In the genomic region with DNA sequence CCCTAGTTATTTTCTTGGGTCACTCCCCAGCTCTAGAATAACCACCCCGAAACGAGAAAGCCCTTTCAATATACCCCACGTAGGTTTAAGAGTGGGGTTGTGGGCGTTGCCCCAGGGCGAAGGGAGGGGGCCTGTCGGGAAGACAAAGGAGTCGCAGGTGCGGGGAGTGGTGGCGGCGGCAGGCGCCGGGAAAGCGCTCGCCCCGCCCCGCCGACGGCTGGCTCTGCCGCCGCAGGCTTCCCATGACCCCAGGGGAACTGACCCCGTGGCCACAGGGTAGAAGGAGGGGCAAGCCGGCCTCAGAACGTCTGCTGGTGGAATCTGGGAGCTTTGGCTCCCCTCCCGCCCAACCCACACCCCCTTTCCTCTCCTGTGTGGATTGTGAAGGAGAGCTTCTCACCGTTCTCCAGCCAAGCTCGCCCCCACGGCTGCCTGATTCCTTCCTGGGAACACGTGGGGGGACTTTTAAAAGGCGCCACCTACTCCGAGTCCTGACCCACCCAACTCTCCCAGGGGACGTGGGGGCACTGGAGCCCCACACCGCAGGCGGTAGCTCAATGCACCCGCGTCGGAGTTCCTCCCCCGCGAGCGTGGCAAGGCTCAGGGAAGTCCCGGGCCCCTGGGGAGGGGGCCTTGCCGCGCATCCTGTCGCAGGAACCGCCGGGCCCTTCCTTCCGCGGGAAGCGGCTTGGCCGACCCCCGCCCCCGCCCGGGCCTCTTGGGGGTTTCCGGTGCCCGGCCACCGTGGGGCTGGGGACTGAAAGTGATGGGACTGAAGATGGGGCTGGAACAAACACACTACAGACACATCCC, we compare ENCODE assay signal across 8 cellular contexts. TPM values are rescaled to one million over a fixed set of nuclear protein-coding genes. Genes with fewer than 3 reads are reported as not detected.
A peak's percentile ranks its signal among the peaks of the same experiment; 100 is the strongest.
DNase-seq lines count a peak whose midpoint lies in the region; ATAC-seq and TF ChIP-seq lines count a peak whose summit lies in the region.

No MANE protein-coding gene starts in this region.

- H3K4me1 Mint-ChIP-seq in activated naive CD4-positive, alpha-beta T cell treated with anti-CD3 and anti-CD28 coated beads for 36 hours (ENCODE audit: low read depth) = peaks cover 40% of the 10 kb centered on the region

- peaks cover 29% of the 10 kb centered on the region for H3K36me3 Mint-ChIP-seq in activated naive CD4-positive, alpha-beta T cell treated with anti-CD3 and anti-CD28 coated beads for 36 hours (ENCODE audit: low read depth)

- no peaks in the 10 kb centered on the region for H3K27me3 Mint-ChIP-seq in activated naive CD4-positive, alpha-beta T cell treated with anti-CD3 and anti-CD28 coated beads for 36 hours (ENCODE audit: low read depth)

- intact Hi-C loops in activated naive CD4-positive, alpha-beta T cell treated with anti-CD3 and anti-CD28 coated beads for 36 hours (cut with micrococcal nuclease) = loop anchor here (1.0 to 5.0 kb wide), 9 partner anchors 8 to 847 kb away; a partner anchor contains a TSS

- in situ Hi-C loops in Caki2 (cut with HindIII; ENCODE audit: low pct_unique_long_range_greater_than_20kb, low sequenced_read_pairs) = no loop called here

- H3K9me3 Mint-ChIP-seq in activated naive CD4-positive, alpha-beta T cell treated with anti-CD3 and anti-CD28 coated beads for 36 hours = no peaks in the 10 kb centered on the region

- ATAC-seq in HG03097 (IDR thresholded peaks at IDR 0.05; ENCODE audit: low FRiP score, unreplicated experiment) = peak; percentile 21
- peak; percentile 46 for ATAC-seq in omental fat pad (ENCODE audit: low FRiP score)
- no peak for ATAC-seq in GM21360 (IDR thresholded peaks at IDR 0.05; ENCODE audit: unreplicated experiment)

- CTCF ChIA-PET in activated naive CD4-positive, alpha-beta T cell treated with anti-CD3 and anti-CD28 coated beads for 36 hours (lab: Charles Lee) = interaction anchor here (0.9 to 1.4 kb wide), 10 partner anchors 8 to 190 kb away, joined by 3 to 7 read pairs (median 4); no protein-coding TSS in a partner anchor

- TF ChIP-seq CTCF in omental fat pad (IDR thresholded peaks at IDR 0.05) = no peak

- peak overlapping the region; percentile 99 for H3K4me3 Mint-ChIP-seq in activated naive CD4-positive, alpha-beta T cell treated with anti-CD3 and anti-CD28 coated beads for 36 hours

- peak overlapping the region; percentile 100 for H3K27ac Mint-ChIP-seq in activated naive CD4-positive, alpha-beta T cell treated with anti-CD3 and anti-CD28 coated beads for 36 hours

- DNase-seq in Caki2 (ENCODE audit: low read depth) (peak; percentile 82), SHP77 (lab: John Stamatoyannopoulos, UW) (peak; percentile 43 to 59), germinal center (ENCODE audit: low spot score) (peak; percentile 79), omental fat pad (ENCODE audit: low spot score) (peak; percentile 42), NCI-H1105 (lab: John Stamatoyannopoulos, UW) (no peak)
- DNase-seq in activated naive CD4-positive, alpha-beta T cell treated with anti-CD3 and anti-CD28 coated beads for 36 hours = peak; percentile 86

RNA-seq across cellular contexts. Expression of a gene that starts 5.5 kb away (rescaled TPM):
- total RNA-seq in Caki2 (2014; rRNA removed; shearing (Covaris generic); ENCODE audit: low replicate concordance) = 29.3 and 37.1 TPM in 2 replicates
- 100 to 1,000 TPM; 120 to 123 TPM for total RNA-seq in activated naive CD4-positive, alpha-beta T cell treated with anti-CD3 and anti-CD28 coated beads for 36 hours
- 100 to 1,000 TPM; 110 to 253 (median 210) TPM for total RNA-seq in omental fat pad

RNA-seq across cellular contexts. Expression of a gene that starts 5.5 kb away (rescaled TPM):
- total RNA-seq in Caki2 (2014; rRNA removed; shearing (Covaris generic); ENCODE audit: low replicate concordance) = 172 and 177 TPM in 2 replicates
- 10 to 100 TPM; 48.3 to 48.9 TPM for total RNA-seq in activated naive CD4-positive, alpha-beta T cell treated with anti-CD3 and anti-CD28 coated beads for 36 hours
- total RNA-seq in omental fat pad = 10 to 100 TPM; 41.0 to 97.6 (median 53.9) TPM

RNA-seq across cellular contexts. Expression of a gene that starts 37.6 kb away (rescaled TPM):
- 59.3 and 86.8 TPM in 2 replicates for total RNA-seq in Caki2 (2014; rRNA removed; shearing (Covaris generic); ENCODE audit: low replicate concordance)
- total RNA-seq in activated naive CD4-positive, alpha-beta T cell treated with anti-CD3 and anti-CD28 coated beads for 36 hours = 10 to 100 TPM; 41.3 to 45.0 TPM
- total RNA-seq in omental fat pad = 10 to 100 TPM; 12.0 to 44.7 (median 23.0) TPM

RNA-seq across cellular contexts. Expression of a gene that starts 39.1 kb away (rescaled TPM):
- 107 and 166 TPM in 2 replicates for total RNA-seq in Caki2 (2014; rRNA removed; shearing (Covaris generic); ENCODE audit: low replicate concordance)
- total RNA-seq in activated naive CD4-positive, alpha-beta T cell treated with anti-CD3 and anti-CD28 coated beads for 36 hours = 10 to 100 TPM; 55.8 to 59.6 TPM
- 10 to 100 TPM; 27.0 to 70.5 (median 39.2) TPM for total RNA-seq in omental fat pad

RNA-seq across cellular contexts. Expression of a gene that starts 53.0 kb away (rescaled TPM):
- not detected in 2 replicates for total RNA-seq in Caki2 (2014; rRNA removed; shearing (Covaris generic); ENCODE audit: low replicate concordance)
- total RNA-seq in activated naive CD4-positive, alpha-beta T cell treated with anti-CD3 and anti-CD28 coated beads for 36 hours = 1 to 10 TPM; 1.8 to 2.2 TPM
- 10 to 100 TPM in 3 of 4 donors, 1 to 10 TPM in 1; 5.5 to 29.9 (median 20.5) TPM for total RNA-seq in omental fat pad
